Comparison of ENCODE assay signal across 11 cellular contexts in the genomic region with DNA sequence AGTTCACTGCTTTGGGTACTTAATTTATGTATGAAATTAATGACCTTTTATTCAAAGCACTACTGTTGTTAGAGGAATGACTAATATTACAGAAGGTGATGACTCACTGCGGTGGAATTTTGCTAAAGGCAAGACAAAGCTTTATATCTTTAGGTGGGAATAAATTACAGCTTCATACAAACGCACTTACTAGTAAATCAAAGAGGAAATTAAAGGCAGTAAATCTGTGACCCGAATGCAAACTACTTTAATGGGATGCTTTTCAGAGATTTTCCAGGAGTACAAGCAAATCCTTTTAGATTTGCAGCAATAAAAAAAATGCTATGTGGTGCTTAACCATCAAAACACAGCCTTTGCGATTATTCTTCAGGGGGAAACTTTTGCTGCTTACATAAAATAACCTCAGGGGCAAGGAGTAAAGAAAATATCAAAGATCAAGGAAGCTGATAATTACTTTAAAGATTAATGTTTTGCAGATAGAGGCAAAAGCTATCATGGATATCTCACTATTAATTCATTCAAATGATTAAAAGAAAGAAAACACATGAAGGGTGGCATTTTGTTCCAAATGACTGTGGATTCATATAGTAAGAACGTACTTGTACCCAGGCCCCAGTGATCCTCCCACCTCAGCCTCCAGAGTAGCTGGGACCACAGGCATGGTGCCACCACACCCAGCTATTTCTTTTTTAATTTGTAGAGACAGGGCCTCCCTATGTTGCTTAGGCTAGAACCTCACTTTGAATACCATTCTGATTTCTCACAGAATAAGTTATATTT.
A peak's percentile ranks its signal among the peaks of the same experiment; 100 is the strongest.
DNase-seq lines count a peak whose midpoint lies in the region; ATAC-seq, FAIRE-seq and TF ChIP-seq lines count a peak whose summit lies in the region.
"Had no signal": no experiment of that assay in that cellular context is flagged by ENCODE, and none has a peak within 500 bp of the region (broad histone marks: within the 10 kb centered on the region; RNA-seq: fewer than 3 reads in every experiment).

No MANE protein-coding gene starts in this region.

- FAIRE-seq in urothelium cell line (lab: Jason Lieb, UNC): no peak

- DNase-seq in left ventricle myocardium inferior: no peak
- DNase-seq in Right ventricle myocardium superior: no peak
- DNase-seq in adrenal gland: peak in 6 of 7 donors; percentile 24 to 64 (median 46)
- DNase-seq in hepatocyte (ENCODE audit: low spot score): peak; percentile 39
- peak; percentile 53 for DNase-seq in urothelium cell line (ENCODE audit: low spot score)
- no peak for DNase-seq in NCI-H187 treated with DMSO at 0.1 percent for 48 hours (lab: John Stamatoyannopoulos, UW)
- DNase-seq: activated naive CD4-positive, alpha-beta T cell treated with anti-CD3 and anti-CD28 coated beads, Interleukin-2, amount 10 ng/mL, durations not matched to agents 7 days and 5 days; left cardiac atrium had no signal

- ATAC-seq in Right ventricle myocardium superior (ENCODE audit: poor library complexity): no peak
- no peak for ATAC-seq in gastroesophageal sphincter
- ATAC-seq in HG03378 (IDR thresholded peaks at IDR 0.05; ENCODE audit: unreplicated experiment): no peak

- H3K4me1 ChIP-seq in left ventricle myocardium inferior: peaks cover 33% of the 10 kb centered on the region
- H3K4me1 ChIP-seq in adrenal gland (replicated peaks in 1 of 2): peaks cover 16 to 31% of the 10 kb centered on the region in 2 donors
- peaks cover 8% of the 10 kb centered on the region for H3K4me1 ChIP-seq in hepatocyte (ENCODE audit: insufficient read depth)
- H3K4me1 ChIP-seq in gastroesophageal sphincter: peaks cover 0 to 46% (median 8%) of the 10 kb centered on the region in 3 donors
- H3K4me1 ChIP-seq: BLaER1 treated with 17β-estradiol and CSF1 and Interleukin-3, amounts not matched to agents 10 nM and 100 nM had no signal

- TF ChIP-seq CTCF in left ventricle myocardium inferior (IDR thresholded peaks at IDR 0.05; ENCODE audit: borderline replicate concordance) (no peak), adrenal gland (IDR thresholded peaks at IDR 0.05) (no peak), hepatocyte (IDR thresholded peaks at IDR 0.05; ENCODE audit: poor library complexity) (no peak), gastroesophageal sphincter (IDR thresholded peaks at IDR 0.05) (no peak)

- H3K27ac ChIP-seq in left ventricle myocardium inferior (replicated peaks) (peak overlapping the region; percentile 34), adrenal gland (peak overlapping the region in 4 of 5 donors; percentile 6 to 23 (median 12)), hepatocyte (no peak overlapping the region), gastroesophageal sphincter (peak overlapping the region in 1 of 4 donors; percentile 53)
- H3K27ac ChIP-seq: BLaER1 treated with 17β-estradiol and CSF1 and Interleukin-3, amounts not matched to agents 10 nM and 100 nM had no signal

- no peak overlapping the region for H2AFZ ChIP-seq in hepatocyte

- TF ChIP-seq POLR2A in adrenal gland (IDR thresholded peaks at IDR 0.05) (no peak), gastroesophageal sphincter (IDR thresholded peaks at IDR 0.05) (no peak)

- H4K20me1 ChIP-seq in hepatocyte (ENCODE audit: insufficient read depth, poor library complexity, severe bottlenecking): no peaks in the 10 kb centered on the region
- H4K20me1 ChIP-seq: BLaER1 treated with 17β-estradiol and CSF1 and Interleukin-3, amounts not matched to agents 10 nM and 100 nM had no signal

- WGBS in adrenal gland, 4 donors: 29 to 45% (median 36%) methylated on average over 5 of the region's 5 CpGs
- WGBS in hepatocyte (ENCODE audit: low lambda C conversion rate, missing lambda C conversion rate): 45% methylated on average over 5 of the region's 5 CpGs
- WGBS in gastroesophageal sphincter (ENCODE audit: low coverage in 1 of 2), 2 donors: 35 to 40% methylated on average over 5 of the region's 5 CpGs

- no peak overlapping the region for H3K4me2 ChIP-seq in hepatocyte
- H3K4me2 ChIP-seq: BLaER1 treated with 17β-estradiol and CSF1 and Interleukin-3, amounts not matched to agents 10 nM and 100 nM had no signal

- no peaks in the 10 kb centered on the region for H3K9me2 ChIP-seq in hepatocyte (replicated peaks; ENCODE audit: insufficient read depth)

- H3K9me3 ChIP-seq in left ventricle myocardium inferior (replicated peaks): no peaks in the 10 kb centered on the region
- no peaks in the 10 kb centered on the region for H3K9me3 ChIP-seq in adrenal gland (replicated peaks in 1 of 3)
- no peaks in the 10 kb centered on the region for H3K9me3 ChIP-seq in hepatocyte (ENCODE audit: low read depth)
- H3K9me3 ChIP-seq in gastroesophageal sphincter: no peaks in the 10 kb centered on the region

- H3K79me2 ChIP-seq in hepatocyte: no peaks in the 10 kb centered on the region

- intact Hi-C loops in left ventricle myocardium inferior (cut with micrococcal nuclease): no loop called here
- intact Hi-C loops in Right ventricle myocardium superior (cut with DNase I): no loop called here
- intact Hi-C loops in adrenal gland (cut with DNase I): no loop called here

- H3K36me3 ChIP-seq in left ventricle myocardium inferior: peaks cover 21% of the 10 kb centered on the region
- H3K36me3 ChIP-seq in adrenal gland (replicated peaks in 1 of 2): no peaks in the 10 kb centered on the region
- no peaks in the 10 kb centered on the region for H3K36me3 ChIP-seq in hepatocyte (replicated peaks; ENCODE audit: insufficient read depth, low read depth)
- peaks cover 0 to 11% of the 10 kb centered on the region in 2 donors for H3K36me3 ChIP-seq in gastroesophageal sphincter

- no peaks in the 10 kb centered on the region for H3K27me3 ChIP-seq in left ventricle myocardium inferior (ENCODE audit: low read depth)
- no peaks in the 10 kb centered on the region for H3K27me3 ChIP-seq in adrenal gland
- no peaks in the 10 kb centered on the region for H3K27me3 ChIP-seq in hepatocyte
- H3K27me3 ChIP-seq in gastroesophageal sphincter: no peaks in the 10 kb centered on the region
- H3K27me3 ChIP-seq: BLaER1 treated with 17β-estradiol and CSF1 and Interleukin-3, amounts not matched to agents 10 nM and 100 nM had no signal

- H3K4me3 ChIP-seq in left ventricle myocardium inferior (no peak overlapping the region), adrenal gland (no peak overlapping the region), hepatocyte (no peak overlapping the region), gastroesophageal sphincter (no peak overlapping the region)
- H3K4me3 ChIP-seq: BLaER1 treated with 17β-estradiol and CSF1 and Interleukin-3, amounts not matched to agents 10 nM and 100 nM had no signal

- no peak for TF ChIP-seq EP300 in gastroesophageal sphincter (IDR thresholded peaks at IDR 0.05)

Comparison
In these comparisons a context has a peak if more than half of its experiments do, and no peak if none do; other contexts are left out.
1. DNase-seq: peak in adrenal gland (6 of 7), hepatocyte (single experiment) and urothelium cell line (single experiment); none in left ventricle myocardium inferior (single experiment), Right ventricle myocardium superior (single experiment) and NCI-H187 treated with DMSO at 0.1 percent for 48 hours (single experiment).